In genomic region chr15:29056839-29057450, GRCh38 we compare ENCODE assay signal across 22 cellular contexts.
A peak's percentile ranks its signal among the peaks of the same experiment; 100 is the strongest.
DNase-seq lines count a peak whose midpoint lies in the region; ATAC-seq and TF ChIP-seq lines count a peak whose summit lies in the region.
"Had no signal": no experiment of that assay in that cellular context is flagged by ENCODE, and none has a peak within 500 bp of the region (broad histone marks: within the 10 kb centered on the region; RNA-seq: fewer than 3 reads in every experiment).

No MANE protein-coding gene starts in this region.

- H3K9me3 ChIP-seq in HUES48 (ENCODE audit: control insufficient read depth, insufficient read depth, low read length) (no peaks in the 10 kb centered on the region), T-helper 17 cell (ENCODE audit: control insufficient read depth, low read length, poor library complexity, severe bottlenecking) (no peaks in the 10 kb centered on the region), iPS DF 6.9 (ENCODE audit: control insufficient read depth, insufficient read depth, low read length) (no peaks in the 10 kb centered on the region), neural progenitor cell (ENCODE audit: low read depth) (no peaks in the 10 kb centered on the region)
- H3K9me3 ChIP-seq: SK-N-SH had no signal

- H3K27ac ChIP-seq in HUES48 (ENCODE audit: low read depth, low read length), result peak overlapping the region; percentile 54
- no peak overlapping the region for H3K27ac ChIP-seq in iPS DF 6.9 (ENCODE audit: low read length)
- no peak overlapping the region for H3K27ac ChIP-seq in neural progenitor cell
- H3K27ac ChIP-seq: KMS-11 had no signal

- H3K9me3 Mint-ChIP-seq in neural progenitor cell, result peaks cover 21% of the 10 kb centered on the region

- DNase-seq in T-helper 17 cell (no peak), iPS DF 6.9 (ENCODE audit: low read depth, low spot score) (peak; percentile 35), neural progenitor cell (ENCODE audit: low spot score) (no peak), erythroblast (lab: John Stamatoyannopoulos, UW) (no peak), ecto neural progenitor cell (ENCODE audit: low spot score) (no peak)
- DNase-seq in activated CD4-positive, alpha-beta T cell treated with anti-CD3 and anti-CD28 coated beads for 48 hours, result no peak
- DNase-seq: ACHN; C1 segment of cervical spinal cord; CD8-positive, alpha-beta memory T cell; DMS53; EL; HFFc6; MV-4-11; NCI-H1417; NCI-H187 treated with DMSO at 0.1 percent for 48 hours; NCI-H345; NCI-H526 treated with DMSO at 0.1 percent for 48 hours; SHP77 treated with DMSO at 0.1 percent for 48 hours; SK-N-SH had no signal

- no peak for TF ChIP-seq POLR2A in erythroblast (IDR thresholded peaks at IDR 0.05; ENCODE audit: low read length)

- H3K27me3 Mint-ChIP-seq in T-helper 17 cell (no peaks in the 10 kb centered on the region), neural progenitor cell (ENCODE audit: insufficient read depth, low read depth) (peaks cover 4% of the 10 kb centered on the region)
- H3K27me3 Mint-ChIP-seq: CD8-positive, alpha-beta memory T cell had no signal

- H3F3A ChIP-seq in neural progenitor cell (ENCODE audit: low read depth), result no peaks in the 10 kb centered on the region

- H3K4me3 Mint-ChIP-seq in T-helper 17 cell, result no peak overlapping the region
- H3K4me3 Mint-ChIP-seq in neural progenitor cell, result no peak overlapping the region
- H3K4me3 Mint-ChIP-seq: CD8-positive, alpha-beta memory T cell; HFFc6 had no signal

- H3K79me2 ChIP-seq in neural progenitor cell (ENCODE audit: low read depth), result peaks cover 6% of the 10 kb centered on the region

- peaks cover 2% of the 10 kb centered on the region for H4K20me1 ChIP-seq in neural progenitor cell (ENCODE audit: low read depth)

- no CpG with 5 or more reads among the region's 4 CpGs for WGBS in iPS DF 6.9 (ENCODE audit: insufficient coverage, insufficient read length)

- H3K4me2 ChIP-seq in neural progenitor cell, result no peak overlapping the region
- H3K4me2 ChIP-seq: KMS-11, SK-N-SH had no signal

- H3K36me3 Mint-ChIP-seq in T-helper 17 cell (ENCODE audit: low read depth), result peaks cover 5% of the 10 kb centered on the region
- H3K36me3 Mint-ChIP-seq in neural progenitor cell, result peaks cover 26% of the 10 kb centered on the region

- ATAC-seq in T-helper 17 cell, result no peak
- ATAC-seq: GM12878 had no signal

- no peak for TF ChIP-seq CTCF in neural progenitor cell (IDR thresholded peaks at IDR 0.05)

- no peaks in the 10 kb centered on the region for H3K36me3 ChIP-seq in HUES48 (ENCODE audit: control insufficient read depth, insufficient read depth, low read length)
- no peaks in the 10 kb centered on the region for H3K36me3 ChIP-seq in iPS DF 6.9 (ENCODE audit: control insufficient read depth, insufficient read depth, low read length)
- no peaks in the 10 kb centered on the region for H3K36me3 ChIP-seq in neural progenitor cell

- H3K9ac ChIP-seq in HUES48 (ENCODE audit: low read depth, low read length) (no peak overlapping the region), neural progenitor cell (no peak overlapping the region)
- H3K9ac ChIP-seq: KMS-11, SK-N-SH had no signal

- H3K4me3 ChIP-seq in HUES48 (ENCODE audit: low read depth, low read length) (peak overlapping the region; percentile 14; the same call in 1 of the 2 replicates), iPS DF 6.9 (ENCODE audit: low read length) (no peak overlapping the region), neural progenitor cell (no peak overlapping the region)
- H3K4me3 ChIP-seq: GM12878 had no signal

- H2AFZ ChIP-seq in neural progenitor cell (replicated peaks), result no peak overlapping the region

- H3K4me1 ChIP-seq in HUES48 (ENCODE audit: control insufficient read depth, insufficient read depth, low read length), result peaks cover 23% of the 10 kb centered on the region
- peaks cover 9% of the 10 kb centered on the region; the same call in 1 of the 2 replicates for H3K4me1 ChIP-seq in iPS DF 6.9 (ENCODE audit: control insufficient read depth, insufficient read depth, low read length)
- H3K4me1 ChIP-seq in neural progenitor cell, result no peaks in the 10 kb centered on the region

- peaks cover 12% of the 10 kb centered on the region for H3K4me1 Mint-ChIP-seq in T-helper 17 cell
- H3K4me1 Mint-ChIP-seq in neural progenitor cell, result peaks cover 23% of the 10 kb centered on the region

- H3K27ac Mint-ChIP-seq in T-helper 17 cell (peak overlapping the region; percentile 41), neural progenitor cell (peak overlapping the region; percentile 42)
- H3K27ac Mint-ChIP-seq: HFFc6 had no signal

- H3K27me3 ChIP-seq in HUES48 (ENCODE audit: control insufficient read depth, insufficient read depth, low read length), result no peaks in the 10 kb centered on the region
- H3K27me3 ChIP-seq in iPS DF 6.9 (ENCODE audit: control insufficient read depth, insufficient read depth, low read length), result no peaks in the 10 kb centered on the region
- no peaks in the 10 kb centered on the region for H3K27me3 ChIP-seq in neural progenitor cell
